Comparison of ENCODE assay signal across 8 cellular contexts in genomic region chr12:56469007-56469930, GRCh38. TPM values are rescaled to one million over a fixed set of nuclear protein-coding genes. Genes with fewer than 3 reads are reported as not detected.
DNase-seq lines count a peak whose midpoint lies in the region; ATAC-seq and TF ChIP-seq lines count a peak whose summit lies in the region.

No MANE protein-coding gene starts in this region.

- CTCF ChIA-PET in PC-3 (lab: Charles Lee), result no interaction called here

- H3K4me3 ChIP-seq in PC-3 (ENCODE audit: low read length) (peak overlapping the region; percentile 97), choroid plexus epithelial cell (ENCODE audit: low read depth, low read length) (peak overlapping the region; percentile 74), mesodermal cell (ENCODE audit: extremely low read depth, insufficient read depth, low read length, poor library complexity, severe bottlenecking) (peak overlapping the region; percentile 91)

- peaks cover 31% of the 10 kb centered on the region for H3K79me2 ChIP-seq in PC-3 (ENCODE audit: low read length)

- no peaks in the 10 kb centered on the region for H4K20me1 ChIP-seq in PC-3 (ENCODE audit: low read length)

- H3K4me1 ChIP-seq in PC-3 (ENCODE audit: insufficient read depth, low read length) (peaks cover 13% of the 10 kb centered on the region), mesodermal cell (ENCODE audit: control insufficient read depth, insufficient read depth, low read length, poor library complexity, severe bottlenecking) (no peaks in the 10 kb centered on the region)

- H3K9me3 ChIP-seq in PC-3 (ENCODE audit: low read length) (no peaks in the 10 kb centered on the region), mesodermal cell (ENCODE audit: control insufficient read depth, low read length) (no peaks in the 10 kb centered on the region)

- H3F3A ChIP-seq in PC-3 (ENCODE audit: low read length, unreplicated experiment), result no peaks in the 10 kb centered on the region

- no peaks in the 10 kb centered on the region for H3K27me3 ChIP-seq in PC-3 (ENCODE audit: low read length)

- 56 to 64% methylated on average over 19 of the region's 19 CpGs for WGBS in mesodermal cell (ENCODE audit: insufficient coverage in 2 of 2), 2 experiments

- H2AFZ ChIP-seq in PC-3 (ENCODE audit: low read length), result peak overlapping the region; percentile 94

- intact Hi-C loops in PC-3 (cut with micrococcal nuclease), result loop anchor here (10.0 kb wide), 1 partner anchor 274 kb away; no protein-coding TSS in a partner anchor

- no peaks in the 10 kb centered on the region for H3K9me2 ChIP-seq in PC-3 (replicated peaks; ENCODE audit: low read length)

- peak overlapping the region; percentile 97 for H3K4me2 ChIP-seq in PC-3 (ENCODE audit: low read length)

- POLR2A ChIA-PET in PC-3 (lab: Charles Lee; ENCODE audit: unreplicated experiment), result interaction anchor here (0.6 kb wide), 1 partner anchor 8 kb away, joined by 3 read pairs; no protein-coding TSS in a partner anchor

- H3K27ac ChIP-seq in PC-3 (ENCODE audit: low read length) (peak overlapping the region; percentile 76), mesodermal cell (ENCODE audit: low read depth, low read length, severe bottlenecking) (no peak overlapping the region)

- H3K36me3 ChIP-seq in PC-3 (ENCODE audit: low read depth, low read length), result no peaks in the 10 kb centered on the region
- peaks cover 18% of the 10 kb centered on the region for H3K36me3 ChIP-seq in mesodermal cell (ENCODE audit: control insufficient read depth, insufficient read depth, low read length)

- BruUV-seq in PC-3 (replicated peaks; lab: Mats Ljungman, UMichigan), result no TSS peak

- peak overlapping the region; percentile 99 for H3K9ac ChIP-seq in PC-3 (ENCODE audit: low read length)

- TF ChIP-seq CTCF in PC-3 (conservative IDR thresholded peaks at IDR 0.05; ENCODE audit: low read depth, low read length) (no peak), choroid plexus epithelial cell (conservative IDR thresholded peaks at IDR 0.05; ENCODE audit: low read depth, low read length) (no peak)

- ATAC-seq in PC-3 (peak; percentile 45), GM21737 (IDR thresholded peaks at IDR 0.05; ENCODE audit: unreplicated experiment) (no peak), HG02588 (IDR thresholded peaks at IDR 0.05; ENCODE audit: unreplicated experiment) (no peak)

- DNase-seq in NCI-H146 (lab: John Stamatoyannopoulos, UW) (peak; percentile 38), NCI-H146 treated with DMSO at 0.1 percent for 48 hours (lab: John Stamatoyannopoulos, UW; ENCODE audit: unreplicated experiment) (no peak), PC-3 (peak; percentile 22), choroid plexus epithelial cell (ENCODE audit: low read depth) (no peak), ureter (ENCODE audit: low spot score) (peak; percentile 54)

RNA-seq across cellular contexts. Expression of gene SPRYD4, which starts 0.9 kb away (rescaled TPM):
- 3.4 and 3.7 TPM in 2 replicates for total RNA-seq in PC-3 (2014; rRNA removed)
- polyA plus RNA-seq in mesodermal cell (2013, experiment 1 of 2), result 1.00 TPM
- polyA plus RNA-seq in mesodermal cell (2013, experiment 2 of 2), result 0.91 TPM
- total RNA-seq in ureter, result 6.8 TPM

RNA-seq across cellular contexts. Expression of gene MIP, which starts 14.8 kb away (rescaled TPM):
- total RNA-seq in PC-3 (2014; rRNA removed), result not detected in 2 replicates
- polyA plus RNA-seq in mesodermal cell (2013, experiment 1 of 2), result not detected
- not detected for polyA plus RNA-seq in mesodermal cell (2013, experiment 2 of 2)
- not detected for total RNA-seq in ureter

RNA-seq across cellular contexts. Expression of gene GLS2, which starts 18.7 kb away (rescaled TPM):
- total RNA-seq in PC-3 (2014; rRNA removed), result 4.0 and 7.3 TPM in 2 replicates
- 0.81 TPM for polyA plus RNA-seq in mesodermal cell (2013, experiment 1 of 2)
- 0.25 TPM for polyA plus RNA-seq in mesodermal cell (2013, experiment 2 of 2)
- 4.5 TPM for total RNA-seq in ureter

RNA-seq across cellular contexts. Expression of gene TIMELESS, which starts 20.0 kb away (rescaled TPM):
- total RNA-seq in PC-3 (2014; rRNA removed) (26.5 and 29.5 TPM in 2 replicates), ureter (11.0 TPM)
- 33.1 TPM for polyA plus RNA-seq in mesodermal cell (2013, experiment 1 of 2)
- polyA plus RNA-seq in mesodermal cell (2013, experiment 2 of 2), result 30.8 TPM

RNA-seq across cellular contexts. Expression of gene RBMS2, which starts 52.4 kb away (rescaled TPM):
- 10.2 and 11.5 TPM in 2 replicates for total RNA-seq in PC-3 (2014; rRNA removed)
- 29.3 TPM for polyA plus RNA-seq in mesodermal cell (2013, experiment 1 of 2)
- 24.6 TPM for polyA plus RNA-seq in mesodermal cell (2013, experiment 2 of 2)
- total RNA-seq in ureter, result 49.4 TPM

Comparison
In these comparisons a context has a peak if more than half of its experiments do, and no peak if none do; other contexts are left out.
1. DNase-seq: peak in NCI-H146 (single experiment), PC-3 (single experiment) and ureter (single experiment); none in NCI-H146 treated with DMSO at 0.1 percent for 48 hours (single experiment) and choroid plexus epithelial cell (single experiment).
2. Peak in every context shown above with its lines, with median percentiles within 50 percentile points of each other: H3K4me3 ChIP-seq.